ENCODE assay signal across 9 cellular contexts in the genomic region with DNA sequence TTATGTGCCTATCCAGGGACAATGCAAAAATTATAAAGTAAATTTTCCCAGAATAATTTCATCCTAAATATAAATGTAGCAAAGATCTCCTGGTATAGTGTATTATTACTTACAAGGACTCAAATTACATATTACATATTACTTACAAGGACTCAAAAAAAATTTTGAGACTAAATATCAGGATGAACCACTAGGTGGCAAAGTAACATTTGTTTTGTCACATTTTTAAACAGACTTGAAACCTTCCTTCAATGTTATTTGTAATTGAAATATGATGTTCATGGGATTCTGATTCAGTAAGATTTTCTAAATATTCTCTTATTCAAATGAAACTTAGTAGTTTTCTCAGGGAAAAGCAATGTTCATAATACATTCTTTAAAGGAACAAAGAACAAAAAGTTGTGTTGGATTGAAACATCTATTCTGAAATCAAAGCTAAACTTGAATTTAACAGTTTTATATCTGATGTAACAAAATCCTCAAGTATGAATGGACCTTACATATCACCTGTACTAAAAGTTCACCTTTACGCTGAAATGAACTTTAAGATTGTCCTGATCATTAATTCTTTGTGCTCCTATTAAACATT.
DNase-seq lines count a peak whose midpoint lies in the region; ATAC-seq and TF ChIP-seq lines count a peak whose summit lies in the region.
"Had no signal": no experiment of that assay in that cellular context is flagged by ENCODE, and none has a peak within 500 bp of the region (broad histone marks: within the 10 kb centered on the region; RNA-seq: fewer than 3 reads in every experiment).

No MANE protein-coding gene starts in this region.

- H3K4me1 ChIP-seq in right atrium auricular region = no peaks in the 10 kb centered on the region
- H3K4me1 ChIP-seq in hepatocyte (ENCODE audit: insufficient read depth) = no peaks in the 10 kb centered on the region
- H3K4me1 ChIP-seq in thyroid gland = no peaks in the 10 kb centered on the region

- POLR2A ChIA-PET in activated CD4-positive, alpha-beta T cell treated with anti-CD3 and anti-CD28 coated beads for 36 hours (lab: Charles Lee) = no interaction called here

- WGBS in hepatocyte (ENCODE audit: low lambda C conversion rate, missing lambda C conversion rate) = 80% methylated on average over 1 of the region's 1 CpG
- 85 to 86% methylated on average over 1 of the region's 1 CpG for WGBS in thyroid gland, 2 donors

- CTCF ChIA-PET in activated CD4-positive, alpha-beta T cell treated with anti-CD3 and anti-CD28 coated beads for 36 hours (lab: Charles Lee) = interaction anchor here (0.6 to 2.2 kb wide), 9 partner anchors 11 to 599 kb away, joined by 3 to 12 read pairs (median 5); no protein-coding TSS in a partner anchor

- H3K36me3 ChIP-seq in right atrium auricular region (no peaks in the 10 kb centered on the region), hepatocyte (replicated peaks; ENCODE audit: insufficient read depth, low read depth) (no peaks in the 10 kb centered on the region), thyroid gland (no peaks in the 10 kb centered on the region)

- intact Hi-C loops in cardiac septum (cut with DNase I) = no loop called here
- intact Hi-C loops in thyroid gland (cut with DNase I) = loop anchor here (10.0 kb wide), 1 partner anchor 334 kb away; no protein-coding TSS in a partner anchor
- intact Hi-C loops in activated CD4-positive, alpha-beta T cell treated with anti-CD3 and anti-CD28 coated beads for 36 hours (cut with DNase I, micrococcal nuclease) = loop anchor here (1.0 to 5.0 kb wide), 6 partner anchors 72 to 600 kb away; a partner anchor contains a TSS

- H3K4me2 ChIP-seq in hepatocyte = no peak overlapping the region

- no peaks in the 10 kb centered on the region for H3K27me3 Mint-ChIP-seq in activated CD4-positive, alpha-beta T cell treated with anti-CD3 and anti-CD28 coated beads for 36 hours
- H3K27me3 Mint-ChIP-seq: activated naive CD4-positive, alpha-beta T cell treated with anti-CD3 and anti-CD28 coated beads, Interleukin-2, amount 50 U/mL, for 24 hours had no signal

- no peak overlapping the region for H2AFZ ChIP-seq in hepatocyte

- no peaks in the 10 kb centered on the region for H3K4me1 Mint-ChIP-seq in activated CD4-positive, alpha-beta T cell treated with anti-CD3 and anti-CD28 coated beads for 36 hours
- H3K4me1 Mint-ChIP-seq: activated naive CD4-positive, alpha-beta T cell treated with anti-CD3 and anti-CD28 coated beads, Interleukin-2, amount 50 U/mL, for 24 hours had no signal

- H3K9me3 Mint-ChIP-seq in activated CD4-positive, alpha-beta T cell treated with anti-CD3 and anti-CD28 coated beads for 36 hours (ENCODE audit: low read depth) = no peaks in the 10 kb centered on the region
- H3K9me3 Mint-ChIP-seq: activated naive CD4-positive, alpha-beta T cell treated with anti-CD3 and anti-CD28 coated beads, Interleukin-2, amount 50 U/mL, for 24 hours had no signal

- no peaks in the 10 kb centered on the region for H4K20me1 ChIP-seq in hepatocyte (ENCODE audit: insufficient read depth, poor library complexity, severe bottlenecking)

- no peaks in the 10 kb centered on the region for H3K27me3 ChIP-seq in right atrium auricular region
- no peaks in the 10 kb centered on the region for H3K27me3 ChIP-seq in hepatocyte
- H3K27me3 ChIP-seq in thyroid gland = no peaks in the 10 kb centered on the region

- H3K79me2 ChIP-seq in hepatocyte = no peaks in the 10 kb centered on the region

- no peaks in the 10 kb centered on the region for H3K9me2 ChIP-seq in hepatocyte (replicated peaks; ENCODE audit: insufficient read depth)

- H3K36me3 Mint-ChIP-seq in activated CD4-positive, alpha-beta T cell treated with anti-CD3 and anti-CD28 coated beads for 36 hours (ENCODE audit: low read depth) = no peaks in the 10 kb centered on the region
- H3K36me3 Mint-ChIP-seq: activated naive CD4-positive, alpha-beta T cell treated with anti-CD3 and anti-CD28 coated beads, Interleukin-2, amount 50 U/mL, for 24 hours had no signal

- TF ChIP-seq POLR2A in thyroid gland (IDR thresholded peaks at IDR 0.05) = no peak

- DNase-seq in right atrium auricular region (ENCODE audit: low spot score) = no peak
- DNase-seq in cardiac septum (ENCODE audit: low spot score) = no peak
- DNase-seq in NCI-H128 (lab: John Stamatoyannopoulos, UW; ENCODE audit: unreplicated experiment) = peak; percentile 41
- DNase-seq in SW480 (ENCODE audit: low spot score) = peak; percentile 67
- DNase-seq in hepatocyte (ENCODE audit: low spot score) = peak; percentile 52
- DNase-seq in thyroid gland = no peak
- DNase-seq in activated CD4-positive, alpha-beta T cell treated with anti-CD3 and anti-CD28 coated beads for 36 hours = no peak

- ATAC-seq in HG02571 (IDR thresholded peaks at IDR 0.05; ENCODE audit: unreplicated experiment) = no peak
- no peak for ATAC-seq in activated CD4-positive, alpha-beta T cell treated with anti-CD3 and anti-CD28 coated beads for 36 hours

- H3K4me3 Mint-ChIP-seq in activated CD4-positive, alpha-beta T cell treated with anti-CD3 and anti-CD28 coated beads for 36 hours = no peak overlapping the region
- H3K4me3 Mint-ChIP-seq: activated naive CD4-positive, alpha-beta T cell treated with anti-CD3 and anti-CD28 coated beads, Interleukin-2, amount 50 U/mL, for 24 hours had no signal

- no peak overlapping the region for H3K4me3 ChIP-seq in right atrium auricular region
- H3K4me3 ChIP-seq in hepatocyte = no peak overlapping the region
- no peak overlapping the region for H3K4me3 ChIP-seq in thyroid gland (replicated peaks in 1 of 3)

- H3K9me3 ChIP-seq in right atrium auricular region = peaks cover 0 to 8% of the 10 kb centered on the region in 2 donors
- no peaks in the 10 kb centered on the region for H3K9me3 ChIP-seq in hepatocyte (ENCODE audit: low read depth)
- H3K9me3 ChIP-seq in thyroid gland = no peaks in the 10 kb centered on the region

- H3K27ac Mint-ChIP-seq in activated CD4-positive, alpha-beta T cell treated with anti-CD3 and anti-CD28 coated beads for 36 hours = no peak overlapping the region
- H3K27ac Mint-ChIP-seq: activated naive CD4-positive, alpha-beta T cell treated with anti-CD3 and anti-CD28 coated beads, Interleukin-2, amount 50 U/mL, for 24 hours had no signal

- H3K27ac ChIP-seq in right atrium auricular region (no peak overlapping the region), hepatocyte (no peak overlapping the region), thyroid gland (no peak overlapping the region)

- TF ChIP-seq CTCF in right atrium auricular region (IDR thresholded peaks at IDR 0.05) (peak; percentile 26 to 67), hepatocyte (IDR thresholded peaks at IDR 0.05; ENCODE audit: poor library complexity) (peak; percentile 74), thyroid gland (IDR thresholded peaks at IDR 0.05) (peak in 5 of 6 experiments; percentile 33 to 71 (median 58))

Comparison
In these comparisons a context has a peak if more than half of its experiments do, and no peak if none do; other contexts are left out.
1. DNase-seq: peak in NCI-H128 (single experiment), SW480 (single experiment) and hepatocyte (single experiment); none in right atrium auricular region (single experiment), cardiac septum (single experiment), thyroid gland (0 of 2) and activated CD4-positive, alpha-beta T cell treated with anti-CD3 and anti-CD28 coated beads for 36 hours (single experiment).
2. Peak in every context shown above with its lines, with median percentiles within 50 percentile points of each other: CTCF ChIP-seq.